Comparison of ENCODE assay signal across 8 cellular contexts in the genomic region with DNA sequence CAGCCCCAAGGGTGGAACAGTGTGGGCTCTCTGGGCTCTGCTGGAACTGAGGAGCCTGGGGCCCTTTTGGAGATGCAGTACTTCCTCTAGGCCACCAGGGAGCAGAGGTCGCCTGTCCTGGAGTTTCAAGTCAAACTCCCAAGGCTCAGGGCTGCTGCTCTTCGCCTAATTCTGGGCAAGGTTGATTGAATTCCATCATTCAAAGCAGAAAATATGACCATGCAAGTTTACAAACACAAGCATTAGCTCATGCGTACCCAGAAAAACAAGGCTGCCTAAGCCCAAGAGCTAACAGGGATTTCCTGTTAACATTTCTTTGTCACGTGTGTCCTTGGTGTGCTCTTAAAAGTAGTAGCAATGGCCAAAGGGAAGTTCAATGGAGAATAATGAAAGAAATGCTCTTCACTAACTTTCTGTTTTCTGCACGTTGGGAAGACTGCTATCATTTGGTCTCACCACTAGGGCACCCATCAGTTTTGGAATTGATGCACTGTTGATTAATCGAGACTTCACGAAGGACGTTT. TPM values are rescaled to one million over a fixed set of nuclear protein-coding genes. Genes with fewer than 3 reads are reported as not detected.
DNase-seq lines count a peak whose midpoint lies in the region; ATAC-seq and TF ChIP-seq lines count a peak whose summit lies in the region.

No MANE protein-coding gene starts in this region.

- peak; percentile 84 for ATAC-seq in HG02763 (IDR thresholded peaks at IDR 0.05; ENCODE audit: unreplicated experiment)

- WGBS in lower leg skin, 2 donors = 19 to 27% methylated on average over 8 of the region's 8 CpGs

- H3K4me3 ChIP-seq in colonic mucosa (no peak overlapping the region), lower leg skin (ENCODE audit: low read depth, poor library complexity, severe bottlenecking) (no peak overlapping the region)

- H3K4me1 ChIP-seq in colonic mucosa = no peaks in the 10 kb centered on the region

- H3K9me3 ChIP-seq in colonic mucosa = no peaks in the 10 kb centered on the region

- no peaks in the 10 kb centered on the region for H3K36me3 ChIP-seq in colonic mucosa

- peak; percentile 69 for DNase-seq in 8988T
- peak; percentile 8 for DNase-seq in NCI-H2107 (lab: John Stamatoyannopoulos, UW)
- DNase-seq in activated CD4-positive, alpha-beta T cell treated with anti-CD3 and anti-CD28 coated beads for 1 hour = peak; percentile 26
- peak; percentile 65 for DNase-seq in colonic mucosa
- DNase-seq in lower leg skin (ENCODE audit: low spot score in 2 of 2) = peak; percentile 43 to 91
- peak; percentile 17 to 33 (median 27) for DNase-seq in stimulated activated CD4-positive, alpha-beta T cell treated with anti-CD3 and anti-CD28 coated beads, TNF-alpha, amount 100 ng/mL, for 48 hours (ENCODE audit: low read depth in 3 of 3)

- no peaks in the 10 kb centered on the region for H3K27me3 ChIP-seq in colonic mucosa

- TF ChIP-seq CTCF in GM12874 (IDR thresholded peaks at IDR 0.05; ENCODE audit: insufficient read depth, low read depth, low read length) (peak; percentile 87), colonic mucosa (IDR thresholded peaks at IDR 0.05) (peak; percentile 95), lower leg skin (IDR thresholded peaks at IDR 0.05) (peak in 1 of 3 donors; percentile 41)

- H3K9ac ChIP-seq in colonic mucosa (ENCODE audit: low read depth in 2 of 2, low read length in 2 of 2) = no peak overlapping the region

- intact Hi-C loops in colonic mucosa (cut with DNase I) (no loop called here), lower leg skin (cut with DNase I; ENCODE audit: low total_unique reads) (no loop called here)

- TF ChIP-seq POLR2A in lower leg skin (IDR thresholded peaks at IDR 0.05) = no peak

- H3K27ac ChIP-seq in colonic mucosa = no peak overlapping the region

RNA-seq across cellular contexts. Expression of gene LDB3, which starts 20.1 kb away (rescaled TPM):
- total RNA-seq in colonic mucosa (1 to 10 TPM in 1 of 2 donors, under 1 TPM in 1; 0.72 to 4.7 TPM), lower leg skin (1 to 10 TPM in 1 of 4 donors, under 1 TPM in 3; 0.46 to 2.9 (median 0.83) TPM)

RNA-seq across cellular contexts. Expression of gene OPN4, which starts 34.1 kb away (rescaled TPM):
- total RNA-seq in colonic mucosa (not detected), lower leg skin (under 1 TPM; 0.29 to 0.80 (median 0.35) TPM)

Comparison
In these comparisons a context has a peak if more than half of its experiments do, and no peak if none do; other contexts are left out.
1. DNase-seq: peak in every context shown above with its lines; median percentile 69 in 8988T; 67 in lower leg skin; 65 in colonic mucosa; 27 in stimulated activated CD4-positive, alpha-beta T cell treated with anti-CD3 and anti-CD28 coated beads, TNF-alpha, amount 100 ng/mL, for 48 hours; 26 in activated CD4-positive, alpha-beta T cell treated with anti-CD3 and anti-CD28 coated beads for 1 hour; 8 in NCI-H2107.